1 cellular context compared by ENCODE assay signal in the genomic region with DNA sequence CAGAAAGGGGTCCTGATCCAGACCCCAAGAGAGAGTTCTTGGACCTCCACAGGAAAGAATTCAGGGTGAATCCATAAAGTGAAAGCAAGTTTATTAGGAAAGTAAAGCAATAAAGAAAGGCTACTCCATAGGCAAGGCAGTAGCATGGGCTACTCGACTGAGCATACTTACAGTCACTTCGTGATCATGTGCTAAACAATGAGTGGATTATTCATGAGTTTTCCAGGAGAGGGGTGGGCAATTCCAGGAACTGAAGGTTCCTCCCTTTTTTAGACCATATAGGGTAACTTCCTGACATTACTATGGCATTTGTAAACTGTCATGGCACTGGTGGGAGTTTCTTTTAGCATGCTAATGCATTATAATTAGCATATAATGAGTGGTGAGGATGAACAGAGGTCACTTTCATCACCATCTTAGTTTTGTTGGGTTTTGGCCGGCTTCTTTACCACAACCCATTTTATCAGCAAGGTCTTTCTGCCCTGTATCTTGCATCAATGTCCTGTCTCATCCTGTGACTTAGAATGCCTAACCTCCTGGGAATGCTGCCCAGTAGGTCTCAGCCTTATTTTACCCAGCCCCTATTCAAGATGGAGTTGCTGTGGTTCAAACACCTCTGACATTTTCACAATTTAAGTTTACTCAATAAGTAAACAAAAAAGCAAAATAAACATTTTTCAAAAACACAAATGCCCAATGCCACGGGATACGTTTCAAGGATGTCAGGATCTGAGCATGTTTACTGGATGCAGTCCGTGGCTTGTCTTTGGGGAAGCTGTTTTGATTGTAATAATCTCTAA.
TF ChIP-seq lines count a peak whose summit lies in the region.

No MANE protein-coding gene starts in this region.

TF ChIP-seq in K562, 482 proteins besides CTCF, POLR2A, EP300 and RAD21 (continued from another document and continues in another):
- TF ChIP-seq, protein P1, sequence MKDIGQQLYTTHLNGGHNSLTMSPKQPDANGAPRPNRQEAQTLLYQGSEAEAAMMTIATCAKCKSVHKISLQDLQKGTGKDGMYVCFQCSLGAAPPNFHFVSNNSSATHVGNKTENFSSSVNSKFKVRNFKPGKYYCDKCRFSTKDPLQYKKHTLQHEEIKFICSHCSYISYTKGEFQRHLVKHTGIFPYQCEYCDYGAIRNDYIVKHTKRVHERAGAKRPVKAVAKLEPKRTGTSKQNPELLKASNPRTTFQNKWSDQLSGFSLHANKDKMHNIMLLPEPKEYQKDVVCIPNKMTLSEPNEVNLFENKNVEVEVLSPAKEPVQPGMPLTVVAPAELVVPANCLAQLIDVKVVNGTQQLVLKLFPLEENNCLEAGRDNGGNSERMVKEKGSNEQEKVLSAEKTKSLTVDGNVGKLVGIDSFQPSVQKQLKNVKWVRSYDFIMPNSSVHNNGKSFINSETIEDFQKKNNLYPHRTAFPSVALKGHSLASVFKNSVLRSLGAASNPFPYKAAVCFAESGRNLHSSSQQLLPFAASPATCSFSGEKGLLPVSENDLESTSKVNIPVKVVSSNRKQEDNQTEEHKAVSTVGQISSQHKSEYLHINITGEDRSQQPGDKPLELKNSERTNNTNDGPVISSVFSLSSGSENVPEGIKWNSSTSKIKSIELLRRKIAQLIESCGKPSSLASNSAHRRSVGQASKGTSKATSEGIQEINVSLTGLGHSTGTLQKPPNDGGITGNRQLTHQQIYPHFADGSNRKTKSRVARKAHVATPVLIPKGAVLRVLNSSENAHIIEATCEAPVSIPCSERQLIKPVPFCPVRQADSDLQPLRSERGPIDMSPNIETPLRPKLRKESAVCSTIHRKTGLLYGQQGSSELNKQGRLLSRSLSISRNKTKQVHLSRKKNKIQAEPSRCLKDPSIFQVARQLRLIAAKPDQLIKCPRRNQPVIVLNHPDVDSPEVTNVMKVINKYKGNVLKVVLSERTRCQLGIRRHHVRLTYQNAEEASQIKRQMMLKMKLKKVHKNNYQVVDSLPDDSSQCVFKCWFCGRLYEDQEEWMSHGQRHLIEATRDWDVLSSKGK (CRISPR knock-in tag; IDR thresholded peaks at IDR 0.05) = 0 out of 2 replicates have a peak, but pooled peaks have one; percentile 65
- TF ChIP-seq, protein P2, sequence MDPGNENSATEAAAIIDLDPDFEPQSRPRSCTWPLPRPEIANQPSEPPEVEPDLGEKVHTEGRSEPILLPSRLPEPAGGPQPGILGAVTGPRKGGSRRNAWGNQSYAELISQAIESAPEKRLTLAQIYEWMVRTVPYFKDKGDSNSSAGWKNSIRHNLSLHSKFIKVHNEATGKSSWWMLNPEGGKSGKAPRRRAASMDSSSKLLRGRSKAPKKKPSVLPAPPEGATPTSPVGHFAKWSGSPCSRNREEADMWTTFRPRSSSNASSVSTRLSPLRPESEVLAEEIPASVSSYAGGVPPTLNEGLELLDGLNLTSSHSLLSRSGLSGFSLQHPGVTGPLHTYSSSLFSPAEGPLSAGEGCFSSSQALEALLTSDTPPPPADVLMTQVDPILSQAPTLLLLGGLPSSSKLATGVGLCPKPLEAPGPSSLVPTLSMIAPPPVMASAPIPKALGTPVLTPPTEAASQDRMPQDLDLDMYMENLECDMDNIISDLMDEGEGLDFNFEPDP (CRISPR knock-in tag; IDR thresholded peaks at IDR 0.05) = peak; percentile 98
- TF ChIP-seq L3MBTL2 (IDR thresholded peaks at IDR 0.05) (peak; percentile 75), HDAC8 (tag; IDR thresholded peaks at IDR 0.05) (peak; percentile 99), CREM (IDR thresholded peaks at IDR 0.05; ENCODE audit: low read depth) (peak; percentile 41; the same call in 1 of the 2 replicates), PTBP1 (IDR thresholded peaks at IDR 0.05; ENCODE audit: low read depth, low read length) (no peak), ZNF444 (CRISPR knock-in tag; IDR thresholded peaks at IDR 0.05) (peak; percentile 98), PURB (CRISPR knock-in tag; IDR thresholded peaks at IDR 0.05; ENCODE audit: low read depth) (no peak), ZNF764 (CRISPR knock-in tag; IDR thresholded peaks at IDR 0.05; ENCODE audit: low read depth) (peak; percentile 52; the same call in 1 of the 2 replicates), GMEB1 (CRISPR knock-in tag; IDR thresholded peaks at IDR 0.05) (peak; percentile 88), SMARCA4 (IDR thresholded peaks at IDR 0.05) (peak; percentile 30; the same call in 1 of the 2 replicates), BHLHE40 (IDR thresholded peaks at IDR 0.05; ENCODE audit: low read length) (peak; percentile 81), RBFOX2 (IDR thresholded peaks at IDR 0.05; ENCODE audit: low read depth, low read length) (peak; percentile 51), PHF8 (IDR thresholded peaks at IDR 0.05; ENCODE audit: borderline replicate concordance, low read length) (peak; percentile 27; the same call in 1 of the 2 replicates), ZNF395 (CRISPR knock-in tag; IDR thresholded peaks at IDR 0.05) (peak; percentile 100), BACH1 (tag; IDR thresholded peaks at IDR 0.05) (peak; percentile 99), ZBTB7A (IDR thresholded peaks at IDR 0.05; ENCODE audit: borderline replicate concordance, control insufficient read depth, low read depth, low read length) (no peak), ZNF79 (CRISPR knock-in tag; IDR thresholded peaks at IDR 0.05; ENCODE audit: low read depth) (peak; percentile 97), NR4A1 (CRISPR knock-in tag; IDR thresholded peaks at IDR 0.05) (peak; percentile 98), NR4A1 (tag; IDR thresholded peaks at IDR 0.05) (peak; percentile 100), ZFPM2 (CRISPR knock-in tag; IDR thresholded peaks at IDR 0.05) (peak; percentile 99)
- TF ChIP-seq, protein P3, sequence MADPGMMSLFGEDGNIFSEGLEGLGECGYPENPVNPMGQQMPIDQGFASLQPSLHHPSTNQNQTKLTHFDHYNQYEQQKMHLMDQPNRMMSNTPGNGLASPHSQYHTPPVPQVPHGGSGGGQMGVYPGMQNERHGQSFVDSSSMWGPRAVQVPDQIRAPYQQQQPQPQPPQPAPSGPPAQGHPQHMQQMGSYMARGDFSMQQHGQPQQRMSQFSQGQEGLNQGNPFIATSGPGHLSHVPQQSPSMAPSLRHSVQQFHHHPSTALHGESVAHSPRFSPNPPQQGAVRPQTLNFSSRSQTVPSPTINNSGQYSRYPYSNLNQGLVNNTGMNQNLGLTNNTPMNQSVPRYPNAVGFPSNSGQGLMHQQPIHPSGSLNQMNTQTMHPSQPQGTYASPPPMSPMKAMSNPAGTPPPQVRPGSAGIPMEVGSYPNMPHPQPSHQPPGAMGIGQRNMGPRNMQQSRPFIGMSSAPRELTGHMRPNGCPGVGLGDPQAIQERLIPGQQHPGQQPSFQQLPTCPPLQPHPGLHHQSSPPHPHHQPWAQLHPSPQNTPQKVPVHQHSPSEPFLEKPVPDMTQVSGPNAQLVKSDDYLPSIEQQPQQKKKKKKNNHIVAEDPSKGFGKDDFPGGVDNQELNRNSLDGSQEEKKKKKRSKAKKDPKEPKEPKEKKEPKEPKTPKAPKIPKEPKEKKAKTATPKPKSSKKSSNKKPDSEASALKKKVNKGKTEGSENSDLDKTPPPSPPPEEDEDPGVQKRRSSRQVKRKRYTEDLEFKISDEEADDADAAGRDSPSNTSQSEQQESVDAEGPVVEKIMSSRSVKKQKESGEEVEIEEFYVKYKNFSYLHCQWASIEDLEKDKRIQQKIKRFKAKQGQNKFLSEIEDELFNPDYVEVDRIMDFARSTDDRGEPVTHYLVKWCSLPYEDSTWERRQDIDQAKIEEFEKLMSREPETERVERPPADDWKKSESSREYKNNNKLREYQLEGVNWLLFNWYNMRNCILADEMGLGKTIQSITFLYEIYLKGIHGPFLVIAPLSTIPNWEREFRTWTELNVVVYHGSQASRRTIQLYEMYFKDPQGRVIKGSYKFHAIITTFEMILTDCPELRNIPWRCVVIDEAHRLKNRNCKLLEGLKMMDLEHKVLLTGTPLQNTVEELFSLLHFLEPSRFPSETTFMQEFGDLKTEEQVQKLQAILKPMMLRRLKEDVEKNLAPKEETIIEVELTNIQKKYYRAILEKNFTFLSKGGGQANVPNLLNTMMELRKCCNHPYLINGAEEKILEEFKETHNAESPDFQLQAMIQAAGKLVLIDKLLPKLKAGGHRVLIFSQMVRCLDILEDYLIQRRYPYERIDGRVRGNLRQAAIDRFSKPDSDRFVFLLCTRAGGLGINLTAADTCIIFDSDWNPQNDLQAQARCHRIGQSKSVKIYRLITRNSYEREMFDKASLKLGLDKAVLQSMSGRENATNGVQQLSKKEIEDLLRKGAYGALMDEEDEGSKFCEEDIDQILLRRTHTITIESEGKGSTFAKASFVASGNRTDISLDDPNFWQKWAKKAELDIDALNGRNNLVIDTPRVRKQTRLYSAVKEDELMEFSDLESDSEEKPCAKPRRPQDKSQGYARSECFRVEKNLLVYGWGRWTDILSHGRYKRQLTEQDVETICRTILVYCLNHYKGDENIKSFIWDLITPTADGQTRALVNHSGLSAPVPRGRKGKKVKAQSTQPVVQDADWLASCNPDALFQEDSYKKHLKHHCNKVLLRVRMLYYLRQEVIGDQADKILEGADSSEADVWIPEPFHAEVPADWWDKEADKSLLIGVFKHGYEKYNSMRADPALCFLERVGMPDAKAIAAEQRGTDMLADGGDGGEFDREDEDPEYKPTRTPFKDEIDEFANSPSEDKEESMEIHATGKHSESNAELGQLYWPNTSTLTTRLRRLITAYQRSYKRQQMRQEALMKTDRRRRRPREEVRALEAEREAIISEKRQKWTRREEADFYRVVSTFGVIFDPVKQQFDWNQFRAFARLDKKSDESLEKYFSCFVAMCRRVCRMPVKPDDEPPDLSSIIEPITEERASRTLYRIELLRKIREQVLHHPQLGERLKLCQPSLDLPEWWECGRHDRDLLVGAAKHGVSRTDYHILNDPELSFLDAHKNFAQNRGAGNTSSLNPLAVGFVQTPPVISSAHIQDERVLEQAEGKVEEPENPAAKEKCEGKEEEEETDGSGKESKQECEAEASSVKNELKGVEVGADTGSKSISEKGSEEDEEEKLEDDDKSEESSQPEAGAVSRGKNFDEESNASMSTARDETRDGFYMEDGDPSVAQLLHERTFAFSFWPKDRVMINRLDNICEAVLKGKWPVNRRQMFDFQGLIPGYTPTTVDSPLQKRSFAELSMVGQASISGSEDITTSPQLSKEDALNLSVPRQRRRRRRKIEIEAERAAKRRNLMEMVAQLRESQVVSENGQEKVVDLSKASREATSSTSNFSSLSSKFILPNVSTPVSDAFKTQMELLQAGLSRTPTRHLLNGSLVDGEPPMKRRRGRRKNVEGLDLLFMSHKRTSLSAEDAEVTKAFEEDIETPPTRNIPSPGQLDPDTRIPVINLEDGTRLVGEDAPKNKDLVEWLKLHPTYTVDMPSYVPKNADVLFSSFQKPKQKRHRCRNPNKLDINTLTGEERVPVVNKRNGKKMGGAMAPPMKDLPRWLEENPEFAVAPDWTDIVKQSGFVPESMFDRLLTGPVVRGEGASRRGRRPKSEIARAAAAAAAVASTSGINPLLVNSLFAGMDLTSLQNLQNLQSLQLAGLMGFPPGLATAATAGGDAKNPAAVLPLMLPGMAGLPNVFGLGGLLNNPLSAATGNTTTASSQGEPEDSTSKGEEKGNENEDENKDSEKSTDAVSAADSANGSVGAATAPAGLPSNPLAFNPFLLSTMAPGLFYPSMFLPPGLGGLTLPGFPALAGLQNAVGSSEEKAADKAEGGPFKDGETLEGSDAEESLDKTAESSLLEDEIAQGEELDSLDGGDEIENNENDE (IDR thresholded peaks at IDR 0.05; ENCODE audit: low read depth, low read length) = no peak
- TF ChIP-seq, protein P4, sequence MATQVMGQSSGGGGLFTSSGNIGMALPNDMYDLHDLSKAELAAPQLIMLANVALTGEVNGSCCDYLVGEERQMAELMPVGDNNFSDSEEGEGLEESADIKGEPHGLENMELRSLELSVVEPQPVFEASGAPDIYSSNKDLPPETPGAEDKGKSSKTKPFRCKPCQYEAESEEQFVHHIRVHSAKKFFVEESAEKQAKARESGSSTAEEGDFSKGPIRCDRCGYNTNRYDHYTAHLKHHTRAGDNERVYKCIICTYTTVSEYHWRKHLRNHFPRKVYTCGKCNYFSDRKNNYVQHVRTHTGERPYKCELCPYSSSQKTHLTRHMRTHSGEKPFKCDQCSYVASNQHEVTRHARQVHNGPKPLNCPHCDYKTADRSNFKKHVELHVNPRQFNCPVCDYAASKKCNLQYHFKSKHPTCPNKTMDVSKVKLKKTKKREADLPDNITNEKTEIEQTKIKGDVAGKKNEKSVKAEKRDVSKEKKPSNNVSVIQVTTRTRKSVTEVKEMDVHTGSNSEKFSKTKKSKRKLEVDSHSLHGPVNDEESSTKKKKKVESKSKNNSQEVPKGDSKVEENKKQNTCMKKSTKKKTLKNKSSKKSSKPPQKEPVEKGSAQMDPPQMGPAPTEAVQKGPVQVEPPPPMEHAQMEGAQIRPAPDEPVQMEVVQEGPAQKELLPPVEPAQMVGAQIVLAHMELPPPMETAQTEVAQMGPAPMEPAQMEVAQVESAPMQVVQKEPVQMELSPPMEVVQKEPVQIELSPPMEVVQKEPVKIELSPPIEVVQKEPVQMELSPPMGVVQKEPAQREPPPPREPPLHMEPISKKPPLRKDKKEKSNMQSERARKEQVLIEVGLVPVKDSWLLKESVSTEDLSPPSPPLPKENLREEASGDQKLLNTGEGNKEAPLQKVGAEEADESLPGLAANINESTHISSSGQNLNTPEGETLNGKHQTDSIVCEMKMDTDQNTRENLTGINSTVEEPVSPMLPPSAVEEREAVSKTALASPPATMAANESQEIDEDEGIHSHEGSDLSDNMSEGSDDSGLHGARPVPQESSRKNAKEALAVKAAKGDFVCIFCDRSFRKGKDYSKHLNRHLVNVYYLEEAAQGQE (CRISPR knock-in tag; IDR thresholded peaks at IDR 0.05; ENCODE audit: low read depth) = peak; percentile 87
